Comparison of ENCODE assay signal across 1 cellular context in genomic region chr19:2607712-2608601, GRCh38.
TF ChIP-seq lines count a peak whose summit lies in the region.

No MANE protein-coding gene starts in this region.

TF ChIP-seq in SK-N-SH, 30 proteins besides CTCF, POLR2A, EP300 and RAD21 (continued from another document):
- no peak for TF ChIP-seq GABPA (IDR thresholded peaks at IDR 0.05; ENCODE audit: low read depth)
- TF ChIP-seq MXI1 (IDR thresholded peaks at IDR 0.05; ENCODE audit: low read depth, low read length): no peak
- no peak for TF ChIP-seq NRF1 (IDR thresholded peaks at IDR 0.05; ENCODE audit: low read depth, low read length)
- TF ChIP-seq REST (IDR thresholded peaks at IDR 0.05; ENCODE audit: low read depth, low read length): no peak
